In genomic region chr19:39941615-39942507, GRCh38 we compare ENCODE assay signal across 8 cellular contexts. TPM values are rescaled to one million over a fixed set of nuclear protein-coding genes. Genes with fewer than 3 reads are reported as not detected.
DNase-seq lines count a peak whose midpoint lies in the region; ATAC-seq and TF ChIP-seq lines count a peak whose summit lies in the region.

No MANE protein-coding gene starts in this region.

- BruUV-seq in PC-9 (replicated peaks; lab: Mats Ljungman, UMichigan): no TSS peak

- H3K9me2 ChIP-seq in PC-9 (ENCODE audit: insufficient read depth): no peaks in the 10 kb centered on the region

- intact Hi-C loops in PC-9 (cut with micrococcal nuclease; ENCODE audit: unreplicated experiment): no loop called here
- intact Hi-C loops in naive thymus-derived CD4-positive, alpha-beta T cell (cut with micrococcal nuclease): loop anchor here (1.0 to 5.0 kb wide), 4 partner anchors 11 to 1010 kb away; partner anchors contain the start of genes MRPS12 (in 1 of the 2), SARS2 (in 1 of the 2) and ZNF546 (in 1 of the 2)

- H2AFZ ChIP-seq in PC-9: no peak overlapping the region

- DNase-seq in ELR (ENCODE audit: low read depth) (peak; percentile 67), PC-9 (peak in 1 of 2 experiments; percentile 56), dedifferentiated amniotic fluid mesenchymal stem cell (ENCODE audit: extremely low spot score) (no peak), NCI-H510A treated with DMSO at 0.1 percent for 48 hours (lab: John Stamatoyannopoulos, UW) (no peak), GM03348 (ENCODE audit: low spot score) (no peak)
- DNase-seq in activated naive CD8-positive, alpha-beta T cell treated with anti-CD3 and anti-CD28 coated beads, Interleukin-2, amount 50 U/mL, for 24 hours: peak; percentile 44
- DNase-seq in naive thymus-derived CD4-positive, alpha-beta T cell: peak in 8 of 9 donors; percentile 33 to 85 (median 78)

- no peaks in the 10 kb centered on the region for H3K79me2 ChIP-seq in PC-9 (ENCODE audit: low read depth)

- H3K4me2 ChIP-seq in PC-9: peak overlapping the region; percentile 56

- CTCF ChIA-PET in PC-9 (lab: Charles Lee): interaction anchor here (0.6 kb wide), 1 partner anchor 535 kb away, joined by 4 read pairs; the partner anchor contains the start of gene ZFP36
- CTCF ChIA-PET in naive thymus-derived CD4-positive, alpha-beta T cell (lab: Charles Lee): interaction anchor here (0.5 to 2.4 kb wide), 8 partner anchors 10 to 118 kb away, joined by 3 to 54 read pairs (median 4); partner anchors contain the start of gene PSMC4

- H3K27me3 Mint-ChIP-seq in activated naive CD8-positive, alpha-beta T cell treated with anti-CD3 and anti-CD28 coated beads, Interleukin-2, amount 50 U/mL, for 24 hours: no peaks in the 10 kb centered on the region
- no peaks in the 10 kb centered on the region for H3K27me3 Mint-ChIP-seq in naive thymus-derived CD4-positive, alpha-beta T cell

- H3K27ac ChIP-seq in PC-9: peak overlapping the region; percentile 19; the same call in 1 of the 2 replicates
- H3K27ac ChIP-seq in naive thymus-derived CD4-positive, alpha-beta T cell (ENCODE audit: low read depth, low read length): peak overlapping the region; percentile 77

- peak overlapping the region; percentile 89 for H3K27ac Mint-ChIP-seq in activated naive CD8-positive, alpha-beta T cell treated with anti-CD3 and anti-CD28 coated beads, Interleukin-2, amount 50 U/mL, for 24 hours
- peak overlapping the region; percentile 72 to 93 (median 87) for H3K27ac Mint-ChIP-seq in naive thymus-derived CD4-positive, alpha-beta T cell

- H3K36me3 Mint-ChIP-seq in activated naive CD8-positive, alpha-beta T cell treated with anti-CD3 and anti-CD28 coated beads, Interleukin-2, amount 50 U/mL, for 24 hours (ENCODE audit: low read depth): peaks cover 7% of the 10 kb centered on the region
- H3K36me3 Mint-ChIP-seq in naive thymus-derived CD4-positive, alpha-beta T cell: peaks cover 6 to 46% (median 7%) of the 10 kb centered on the region in 5 donors

- no peaks in the 10 kb centered on the region for H4K20me1 ChIP-seq in PC-9 (ENCODE audit: insufficient read depth)

- H3K27me3 ChIP-seq in PC-9 (ENCODE audit: insufficient read depth, low read depth): no peaks in the 10 kb centered on the region
- no peaks in the 10 kb centered on the region for H3K27me3 ChIP-seq in naive thymus-derived CD4-positive, alpha-beta T cell (ENCODE audit: control insufficient read depth in 2 of 2, insufficient read depth in 2 of 2, low read length in 2 of 2)

- POLR2A ChIA-PET in PC-9 (lab: Charles Lee; ENCODE audit: unreplicated experiment): interaction anchor here (0.5 kb wide), 1 partner anchor 538 kb away, joined by 3 read pairs; no protein-coding TSS in a partner anchor
- POLR2A ChIA-PET in naive thymus-derived CD4-positive, alpha-beta T cell (lab: Charles Lee): interaction anchor here (0.6 to 4.4 kb wide), 10 partner anchors 9 to 34 kb away, joined by 3 to 91 read pairs (median 10); partner anchors contain the start of gene PSMC4

- H3K4me1 ChIP-seq in PC-9 (replicated peaks; ENCODE audit: insufficient read depth): peaks cover 32% of the 10 kb centered on the region
- H3K4me1 ChIP-seq in naive thymus-derived CD4-positive, alpha-beta T cell (ENCODE audit: control insufficient read depth in 2 of 2, insufficient read depth in 2 of 2, low read length in 2 of 2): peaks cover 56 to 62% of the 10 kb centered on the region in 2 donors

- H3K9me3 ChIP-seq in PC-9 (ENCODE audit: insufficient read depth, low read depth): peaks cover 6% of the 10 kb centered on the region; the same call in 1 of the 2 replicates
- H3K9me3 ChIP-seq in naive thymus-derived CD4-positive, alpha-beta T cell (ENCODE audit: control insufficient read depth in 2 of 3, low read length in 3 of 3): peaks cover 0 to 4% (median 0%) of the 10 kb centered on the region in 3 experiments

- peaks cover 14% of the 10 kb centered on the region for H3K9me3 Mint-ChIP-seq in activated naive CD8-positive, alpha-beta T cell treated with anti-CD3 and anti-CD28 coated beads, Interleukin-2, amount 50 U/mL, for 24 hours
- peaks cover 4 to 29% (median 16%) of the 10 kb centered on the region in 11 donors for H3K9me3 Mint-ChIP-seq in naive thymus-derived CD4-positive, alpha-beta T cell

- TF ChIP-seq CTCF in PC-9 (conservative IDR thresholded peaks at IDR 0.05): no peak

- no peaks in the 10 kb centered on the region for H3K36me3 ChIP-seq in PC-9 (ENCODE audit: low read depth)
- no peaks in the 10 kb centered on the region for H3K36me3 ChIP-seq in naive thymus-derived CD4-positive, alpha-beta T cell (ENCODE audit: control insufficient read depth in 2 of 3, insufficient read depth in 3 of 3, low read length in 3 of 3)

- no peak overlapping the region for H3K4me3 ChIP-seq in PC-9
- peak overlapping the region; percentile 49 for H3K4me3 ChIP-seq in naive thymus-derived CD4-positive, alpha-beta T cell (ENCODE audit: low read length)

- H3F3A ChIP-seq in PC-9 (ENCODE audit: insufficient read depth, low read depth): peaks cover 13% of the 10 kb centered on the region; the same call in 1 of the 2 replicates

- peak; percentile 53 for ATAC-seq in GM21825 (IDR thresholded peaks at IDR 0.05; ENCODE audit: unreplicated experiment)
- peak; percentile 78 for ATAC-seq in activated naive CD8-positive, alpha-beta T cell treated with anti-CD3 and anti-CD28 coated beads, Interleukin-2, amount 50 U/mL, for 24 hours
- ATAC-seq in naive thymus-derived CD4-positive, alpha-beta T cell: peak; percentile 91

- peaks cover 82% of the 10 kb centered on the region for H3K4me1 Mint-ChIP-seq in activated naive CD8-positive, alpha-beta T cell treated with anti-CD3 and anti-CD28 coated beads, Interleukin-2, amount 50 U/mL, for 24 hours
- peaks cover 62 to 95% (median 77%) of the 10 kb centered on the region in 7 donors for H3K4me1 Mint-ChIP-seq in naive thymus-derived CD4-positive, alpha-beta T cell

- peak overlapping the region; percentile 72 for H3K4me3 Mint-ChIP-seq in activated naive CD8-positive, alpha-beta T cell treated with anti-CD3 and anti-CD28 coated beads, Interleukin-2, amount 50 U/mL, for 24 hours
- H3K4me3 Mint-ChIP-seq in naive thymus-derived CD4-positive, alpha-beta T cell: peak overlapping the region; percentile 74 to 85 (median 78)

RNA-seq across cellular contexts. Expression of gene FCGBP, which starts 7.4 kb away (rescaled TPM):
- 5.8 and 9.3 TPM in 2 replicates for total RNA-seq in PC-9 (2021)
- total RNA-seq in naive thymus-derived CD4-positive, alpha-beta T cell: 100 to 1,000 TPM in 2 of 5 experiments, 10 to 100 TPM in 3; 14.9 to 118 (median 28.1) TPM
- polyA plus RNA-seq in naive thymus-derived CD4-positive, alpha-beta T cell: 1 to 10 TPM in 1 of 2 donors, under 1 TPM in 1; 0.57 to 1.6 TPM

RNA-seq across cellular contexts. Expression of gene PSMC4, which starts 29.1 kb away (rescaled TPM):
- total RNA-seq in PC-9 (2021): 82.8 and 110 TPM in 2 replicates
- 100 to 1,000 TPM in 1 of 5 experiments, 10 to 100 TPM in 4; 48.7 to 146 (median 69.1) TPM for total RNA-seq in naive thymus-derived CD4-positive, alpha-beta T cell
- polyA plus RNA-seq in naive thymus-derived CD4-positive, alpha-beta T cell: 10 to 100 TPM; 73.5 to 91.1 TPM

RNA-seq across cellular contexts. Expression of gene ZNF546, which starts 55.0 kb away (rescaled TPM):
- total RNA-seq in PC-9 (2021): 1.9 and 3.6 TPM in 2 replicates
- total RNA-seq in naive thymus-derived CD4-positive, alpha-beta T cell: 10 to 100 TPM in 2 of 5 experiments, 1 to 10 TPM in 3; 4.7 to 24.8 (median 7.5) TPM
- polyA plus RNA-seq in naive thymus-derived CD4-positive, alpha-beta T cell: 1 to 10 TPM; 7.0 to 7.6 TPM

Comparison
In these comparisons a context has a peak if more than half of its experiments do, and no peak if none do; other contexts are left out.
1. DNase-seq: peak in ELR (single experiment), activated naive CD8-positive, alpha-beta T cell treated with anti-CD3 and anti-CD28 coated beads, Interleukin-2, amount 50 U/mL, for 24 hours (single experiment) and naive thymus-derived CD4-positive, alpha-beta T cell (8 of 9); none in dedifferentiated amniotic fluid mesenchymal stem cell (single experiment), NCI-H510A treated with DMSO at 0.1 percent for 48 hours (single experiment) and GM03348 (single experiment).
2. Peak in every context shown above with its lines, with median percentiles within 50 percentile points of each other: ATAC-seq.